In the genomic region with DNA sequence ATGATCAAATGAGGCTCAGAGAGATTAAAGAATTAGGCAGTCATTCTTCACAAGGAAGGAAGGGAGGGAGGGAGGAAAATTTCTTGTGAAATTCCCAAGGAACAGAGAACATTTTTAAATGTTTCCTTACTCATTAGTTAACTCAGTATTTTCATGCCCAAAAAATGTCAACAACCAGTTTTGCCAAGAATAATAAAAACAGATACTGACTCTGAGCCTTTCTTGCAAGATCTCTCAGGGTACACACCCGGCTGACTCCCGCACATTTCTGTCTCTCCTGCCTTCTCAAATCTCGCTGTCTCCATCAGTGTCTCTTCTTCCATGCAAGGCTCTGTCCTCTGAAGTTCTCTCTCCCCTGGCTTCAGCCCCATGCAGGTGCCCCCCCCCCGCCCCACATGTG, we compare ENCODE assay signal across 1 cellular context.
TF ChIP-seq lines count a peak whose summit lies in the region.

No MANE protein-coding gene starts in this region.

TF ChIP-seq in IMR-90, 13 proteins besides CTCF, POLR2A, EP300 and RAD21:
- TF ChIP-seq BHLHE40 (IDR thresholded peaks at IDR 0.05; ENCODE audit: low read depth, low read length) (no peak), MAZ (IDR thresholded peaks at IDR 0.05; ENCODE audit: borderline replicate concordance, low read depth, low read length) (no peak), NFE2L2 (IDR thresholded peaks at IDR 0.05; ENCODE audit: low read depth, low read length) (no peak), FOS (IDR thresholded peaks at IDR 0.05; ENCODE audit: low read depth, low read length) (no peak), MAFK (IDR thresholded peaks at IDR 0.05; ENCODE audit: low read depth, low read length) (no peak), CHD1 (IDR thresholded peaks at IDR 0.05; ENCODE audit: low read depth, low read length) (no peak), RFX5 (IDR thresholded peaks at IDR 0.05; ENCODE audit: low read depth, low read length) (no peak), SMC3 (IDR thresholded peaks at IDR 0.05; ENCODE audit: low read depth, low read length) (no peak), CEBPB (IDR thresholded peaks at IDR 0.05; ENCODE audit: low read depth, low read length) (no peak), RCOR1 (IDR thresholded peaks at IDR 0.05; ENCODE audit: insufficient replicate concordance, low read length) (no peak), MXI1 (IDR thresholded peaks at IDR 0.05; ENCODE audit: borderline replicate concordance, low read depth, low read length) (no peak)
- TF ChIP-seq, protein P1, sequence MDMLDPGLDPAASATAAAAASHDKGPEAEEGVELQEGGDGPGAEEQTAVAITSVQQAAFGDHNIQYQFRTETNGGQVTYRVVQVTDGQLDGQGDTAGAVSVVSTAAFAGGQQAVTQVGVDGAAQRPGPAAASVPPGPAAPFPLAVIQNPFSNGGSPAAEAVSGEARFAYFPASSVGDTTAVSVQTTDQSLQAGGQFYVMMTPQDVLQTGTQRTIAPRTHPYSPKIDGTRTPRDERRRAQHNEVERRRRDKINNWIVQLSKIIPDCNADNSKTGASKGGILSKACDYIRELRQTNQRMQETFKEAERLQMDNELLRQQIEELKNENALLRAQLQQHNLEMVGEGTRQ (IDR thresholded peaks at IDR 0.05; ENCODE audit: low read depth, low read length) = no peak
- TF ChIP-seq, protein P2, sequence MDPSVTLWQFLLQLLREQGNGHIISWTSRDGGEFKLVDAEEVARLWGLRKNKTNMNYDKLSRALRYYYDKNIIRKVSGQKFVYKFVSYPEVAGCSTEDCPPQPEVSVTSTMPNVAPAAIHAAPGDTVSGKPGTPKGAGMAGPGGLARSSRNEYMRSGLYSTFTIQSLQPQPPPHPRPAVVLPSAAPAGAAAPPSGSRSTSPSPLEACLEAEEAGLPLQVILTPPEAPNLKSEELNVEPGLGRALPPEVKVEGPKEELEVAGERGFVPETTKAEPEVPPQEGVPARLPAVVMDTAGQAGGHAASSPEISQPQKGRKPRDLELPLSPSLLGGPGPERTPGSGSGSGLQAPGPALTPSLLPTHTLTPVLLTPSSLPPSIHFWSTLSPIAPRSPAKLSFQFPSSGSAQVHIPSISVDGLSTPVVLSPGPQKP (IDR thresholded peaks at IDR 0.05; ENCODE audit: borderline replicate concordance, low read depth, low read length) = no peak
